Comparison of ENCODE assay signal across 1 cellular context in the genomic region with DNA sequence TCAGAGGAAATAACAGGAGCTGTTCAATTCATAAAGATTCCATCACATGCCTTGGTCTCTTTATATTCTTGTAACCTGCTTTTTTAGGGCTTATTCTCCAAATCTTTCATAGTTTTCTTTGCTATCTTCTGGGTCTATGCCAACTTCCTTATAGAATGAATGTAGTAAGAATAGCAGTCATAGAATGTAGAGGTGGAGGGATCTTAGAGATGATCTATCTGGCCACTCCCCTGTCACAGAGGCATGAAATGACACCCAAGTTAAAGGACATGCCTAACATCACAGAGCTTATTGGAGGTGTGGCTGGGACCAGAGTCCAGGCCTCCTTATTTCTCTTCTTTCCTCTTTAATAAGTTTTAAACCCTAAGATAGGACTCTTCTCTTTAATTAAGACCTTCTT.
TF ChIP-seq lines count a peak whose summit lies in the region.

No MANE protein-coding gene starts in this region.

TF ChIP-seq in GM12878, 131 proteins besides CTCF, POLR2A, EP300 and RAD21:
- TF ChIP-seq RELB (IDR thresholded peaks at IDR 0.05; ENCODE audit: low read depth) (no peak), MAX (IDR thresholded peaks at IDR 0.05; ENCODE audit: low read depth, low read length) (0 out of 2 replicates have a peak, but pooled peaks have one; percentile 4), MXI1 (IDR thresholded peaks at IDR 0.05; ENCODE audit: low read depth, low read length) (peak; percentile 28; the same call in 1 of the 2 replicates)
